17 cellular contexts compared by ENCODE assay signal in genomic region chr11:126410649-126411048, GRCh38. TPM values are rescaled to one million over a fixed set of nuclear protein-coding genes. Genes with fewer than 3 reads are reported as not detected.
DNase-seq lines count a peak whose midpoint lies in the region; ATAC-seq and TF ChIP-seq lines count a peak whose summit lies in the region.
"Had no signal": no experiment of that assay in that cellular context is flagged by ENCODE, and none has a peak within 500 bp of the region (broad histone marks: within the 10 kb centered on the region; RNA-seq: fewer than 3 reads in every experiment).

No MANE protein-coding gene starts in this region.

- H3K36me3 ChIP-seq in esophagus squamous epithelium, result peaks cover 0 to 53% (median 0%) of the 10 kb centered on the region in 3 donors
- peaks cover 0 to 29% of the 10 kb centered on the region in 2 donors for H3K36me3 ChIP-seq in lung (ENCODE audit: control insufficient read depth in 2 of 2, insufficient read depth in 2 of 2, low read length in 2 of 2)
- peaks cover 0 to 51% (median 0%) of the 10 kb centered on the region in 3 donors for H3K36me3 ChIP-seq in tibial nerve

- H3K27ac ChIP-seq in esophagus squamous epithelium (peak overlapping the region; percentile 55 to 88 (median 78)), lung (ENCODE audit: low read depth in 1 of 2, low read length in 1 of 2) (peak overlapping the region; percentile 2 to 8), tibial nerve (peak overlapping the region; percentile 33 to 91 (median 73))
- H3K27ac ChIP-seq: cardiac muscle cell had no signal

- no peak for ATAC-seq in lung (ENCODE audit: insufficient read depth, low FRiP score)
- no peak for ATAC-seq in GM21515 (IDR thresholded peaks at IDR 0.05; ENCODE audit: unreplicated experiment)
- no peak for ATAC-seq in GM18868 (IDR thresholded peaks at IDR 0.05; ENCODE audit: unreplicated experiment)
- ATAC-seq: Panc1 had no signal

- in situ Hi-C loops in SK-MEL-5 (cut with HindIII; ENCODE audit: low pct_unique_long_range_greater_than_20kb, low sequenced_read_pairs), result no loop called here

- H3K9me3 ChIP-seq in esophagus squamous epithelium (no peaks in the 10 kb centered on the region), lung (ENCODE audit: control insufficient read depth in 2 of 2, insufficient read depth in 1 of 2, low read length in 1 of 2) (no peaks in the 10 kb centered on the region), tibial nerve (no peaks in the 10 kb centered on the region)

- H3K27me3 ChIP-seq in esophagus squamous epithelium (no peaks in the 10 kb centered on the region), lung (ENCODE audit: control insufficient read depth, insufficient read depth) (no peaks in the 10 kb centered on the region), tibial nerve (no peaks in the 10 kb centered on the region)
- H3K27me3 ChIP-seq: cardiac muscle cell had no signal

- WGBS in esophagus squamous epithelium, 2 donors, result 65 to 74% methylated on average over 3 to 6 of the region's 6 CpGs
- 48 to 75% methylated on average over 6 of the region's 6 CpGs for WGBS in lung, 2 donors
- WGBS in tibial nerve, 2 donors, result 13 to 32% methylated on average over 6 of the region's 6 CpGs

- H3K4me1 ChIP-seq in esophagus squamous epithelium (peaks cover 13 to 71% (median 23%) of the 10 kb centered on the region in 3 donors), lung (ENCODE audit: control insufficient read depth in 2 of 2, insufficient read depth in 2 of 2, low read length in 2 of 2) (peaks cover 9 to 21% of the 10 kb centered on the region in 2 donors), tibial nerve (peaks cover 4 to 76% (median 33%) of the 10 kb centered on the region in 4 donors)

- peak overlapping the region in 1 of 4 donors; percentile 35 for H3K4me3 ChIP-seq in esophagus squamous epithelium
- H3K4me3 ChIP-seq in lung, result no peak overlapping the region
- no peak overlapping the region for H3K4me3 ChIP-seq in tibial nerve
- H3K4me3 ChIP-seq: cardiac muscle cell had no signal

- no peak for TF ChIP-seq EP300 in tibial nerve (IDR thresholded peaks at IDR 0.05)

- TF ChIP-seq CTCF in esophagus squamous epithelium (IDR thresholded peaks at IDR 0.05), result no peak
- TF ChIP-seq CTCF in lung (IDR thresholded peaks at IDR 0.05; ENCODE audit: control extremely low read depth, extremely low read depth), result no peak
- no peak for TF ChIP-seq CTCF in tibial nerve (IDR thresholded peaks at IDR 0.05)

- TF ChIP-seq POLR2A in esophagus squamous epithelium (IDR thresholded peaks at IDR 0.05) (no peak), tibial nerve (IDR thresholded peaks at IDR 0.05) (no peak)

- DNase-seq in SK-MEL-5 (ENCODE audit: low read depth, low spot score), result peak; percentile 89
- no peak for DNase-seq in esophagus squamous epithelium (lab: John Stamatoyannopoulos, UW)
- DNase-seq in lung (ENCODE audit: low spot score), result peak; percentile 41
- peak in 1 of 2 donors; percentile 57 for DNase-seq in tibial nerve (ENCODE audit: low spot score in 2 of 2)
- DNase-seq in mesenteric fat pad (ENCODE audit: low spot score), result no peak
- DNase-seq in stimulated activated CD4-positive, alpha-beta T cell treated with anti-CD3 and anti-CD28 coated beads, Interleukin-1b, Interleukin-23, amount 100 ng/mL, for 48 hours, result no peak
- DNase-seq: activated CD8-positive, alpha-beta memory T cell treated with anti-CD3 and anti-CD28 coated beads, Interleukin-2, amount 50 U/mL, for 4 hours; activated naive CD4-positive, alpha-beta T cell treated with anti-CD3 and anti-CD28 coated beads, Interleukin-2, amount 10 ng/mL, durations not matched to agents 7 days and 5 days; C1 segment of cervical spinal cord; DND-41; Kasumi-1; NCI-H1436; NCI-H524 treated with DMSO at 0.1 percent for 48 hours had no signal

- intact Hi-C loops in esophagus squamous epithelium (cut with DNase I), result no loop called here

RNA-seq across cellular contexts. Expression of gene ST3GAL4, which starts 55.2 kb away (rescaled TPM):
- total RNA-seq in SK-MEL-5 (2014; rRNA removed; shearing (Covaris generic)), result 198 and 242 TPM in 2 replicates
- 395 and 419 TPM in 2 replicates for polyA plus RNA-seq in SK-MEL-5 (2015; cell fraction: cytosol; rRNA removed)
- 126 and 127 TPM in 2 replicates for polyA plus RNA-seq in SK-MEL-5 (2015; cell fraction: nucleus; rRNA removed)
- total RNA-seq in esophagus squamous epithelium (100 to 1,000 TPM in 1 of 4 donors, 10 to 100 TPM in 3; 31.0 to 110 (median 51.2) TPM), lung (10 to 100 TPM; 31.5 to 31.9 TPM), tibial nerve (100 to 1,000 TPM in 2 of 4 donors, 10 to 100 TPM in 2; 68.1 to 162 (median 122) TPM), mesenteric fat pad (65.2 TPM)
- 10 to 100 TPM; 23.6 to 38.3 TPM for polyA plus RNA-seq in lung

Comparison
In these comparisons a context has a peak if more than half of its experiments do, and no peak if none do; other contexts are left out.
1. DNase-seq: peak in SK-MEL-5 (single experiment) and lung (single experiment); none in esophagus squamous epithelium (single experiment), mesenteric fat pad (single experiment) and stimulated activated CD4-positive, alpha-beta T cell treated with anti-CD3 and anti-CD28 coated beads, Interleukin-1b, Interleukin-23, amount 100 ng/mL, for 48 hours (single experiment).
2. H3K27ac ChIP-seq: peak in every context shown above with its lines; median percentile 78 in esophagus squamous epithelium; 73 in tibial nerve; 5 in lung.